37 cellular contexts compared by ENCODE assay signal in genomic region chr7:57426629-57427003, GRCh38. TPM values are rescaled to one million over a fixed set of nuclear protein-coding genes. Genes with fewer than 3 reads are reported as not detected.
"Had no signal": no experiment of that assay in that cellular context is flagged by ENCODE, and none has a peak within 500 bp of the region (broad histone marks: within the 10 kb centered on the region; RNA-seq: fewer than 3 reads in every experiment).

No MANE protein-coding gene starts in this region.

- DNase-seq: activated B cell treated with CpG ODN at 0.5 μM for 24 hours; activated CD4-positive, alpha-beta memory T cell treated with anti-CD3 and anti-CD28 coated beads for 36 hours; activated CD4-positive, alpha-beta T cell treated with anti-CD3 and anti-CD28 coated beads for 4 hours; activated CD4-positive, alpha-beta T cell treated with anti-CD3 and anti-CD28 coated beads, Interleukin-2, amount 10 ng/mL, durations not matched to agents 24 days and 14 days; activated CD4-positive, alpha-beta T cell treated with anti-CD3 and anti-CD28 coated beads, Interleukin-2, amount 50 U/mL, for 1 hour; activated CD4-positive, alpha-beta T cell treated with anti-CD3 and anti-CD28 coated beads, Interleukin-2, amount 50 U/mL, for 4 hours; activated CD4-positive, CD25-positive, alpha-beta regulatory T cell treated with anti-CD3 and anti-CD28 coated beads, Interleukin-2, amount 50 U/mL, for 72 hours; activated CD8-positive, alpha-beta memory T cell treated with anti-CD3 and anti-CD28 coated beads, Interleukin-2, amount 50 U/mL, for 4 hours; activated effector memory CD4-positive, alpha-beta T cell treated with anti-CD3 and anti-CD28 coated beads, Interleukin-2, amount 50 U/mL, for 16 hours; activated gamma-delta T cell treated with Interleukin-2 at 50 U/mL for 16 hours; activated naive CD4-positive, alpha-beta T cell; activated naive CD4-positive, alpha-beta T cell treated with anti-CD3 and anti-CD28 coated beads for 36 hours; activated naive CD4-positive, alpha-beta T cell treated with anti-CD3 and anti-CD28 coated beads, Interleukin-2, amount 50 U/mL, for 16 hours; activated naive CD8-positive, alpha-beta T cell treated with anti-CD3 and anti-CD28 coated beads, Interleukin-2, amount 10 ng/mL, durations not matched to agents 7 days and 5 days; activated T-cell treated with anti-CD3 and anti-CD28 coated beads for 4 hours; activated T-cell treated with anti-CD3 and anti-CD28 coated beads, Interleukin-2, amount 50 U/mL, for 1 hour; activated T-cell treated with anti-CD3 and anti-CD28 coated beads, Interleukin-2, amount 50 U/mL, for 4 hours; activated T-cell treated with anti-CD3 and anti-CD28 coated beads, Interleukin-2, amount 50 U/mL, for 72 hours; amniotic stem cell; body of pancreas; brain microvascular endothelial cell; central memory CD4-positive, alpha-beta T cell; T-helper 1 cell; T-helper 2 cell; T-helper 9 cell had no signal

- H3K36me3 Mint-ChIP-seq: activated CD4-positive, alpha-beta memory T cell treated with anti-CD3 and anti-CD28 coated beads for 36 hours had no signal

- H3K27ac Mint-ChIP-seq: activated B cell treated with CpG ODN at 0.5 μM for 24 hours; activated CD4-positive, alpha-beta memory T cell treated with anti-CD3 and anti-CD28 coated beads for 36 hours; activated CD4-positive, alpha-beta T cell treated with anti-CD3 and anti-CD28 coated beads, Interleukin-2, amount 10 ng/mL, durations not matched to agents 24 days and 14 days; activated CD8-positive, alpha-beta T cell treated with anti-CD3 and anti-CD28 coated beads for 36 hours; activated naive CD4-positive, alpha-beta T cell treated with anti-CD3 and anti-CD28 coated beads for 36 hours; activated naive CD4-positive, alpha-beta T cell treated with anti-CD3 and anti-CD28 coated beads, Interleukin-2, amount 50 U/mL, for 72 hours; activated naive CD8-positive, alpha-beta T cell treated with anti-CD3 and anti-CD28 coated beads, Interleukin-2, amount 10 ng/mL, durations not matched to agents 7 days and 5 days; activated T-cell treated with anti-CD3 and anti-CD28 coated beads, Interleukin-2, amount 50 U/mL, for 72 hours; activated T-helper 1 cell treated with anti-CD3 and anti-CD28 coated beads, Interleukin-12 subunit alpha, Interleukin-12 subunit beta, Interleukin-2, Interleukin-4 antibody, amounts not matched to agents 30 ng/mL and 10 ng/mL and 1 ng/mL, durations not matched to agents 14 hours and 24 hours and 36 hours; activated T-helper 17 cell treated with anti-CD3 and anti-CD28 coated beads, Interleukin-2, amount 50 U/mL, for 72 hours; T-helper 1 cell treated with Interleukin-12 subunit alpha and Interleukin-12 subunit beta and Interleukin-4 antibody, amounts not matched to agents 30 μg/mL and 1 μg/mL, for 36 hours; T-helper 2 cell treated with Interferon-gamma antibody and Interleukin-4, amounts not matched to agents 5 μg/mL and 100 μg/mL, for 36 hours had no signal

- H3K4me1 Mint-ChIP-seq: activated B cell treated with CpG ODN at 0.5 μM for 24 hours; activated CD4-positive, alpha-beta T cell treated with anti-CD3 and anti-CD28 coated beads, Interleukin-2, amount 10 ng/mL, durations not matched to agents 24 days and 14 days; activated naive CD8-positive, alpha-beta T cell treated with anti-CD3 and anti-CD28 coated beads, Interleukin-2, amount 10 ng/mL, durations not matched to agents 7 days and 5 days; activated T-helper 17 cell treated with anti-CD3 and anti-CD28 coated beads, Interleukin-2, amount 50 U/mL, for 72 hours had no signal

- H3K27me3 Mint-ChIP-seq: activated B cell treated with CpG ODN at 0.5 μM for 24 hours; activated CD4-positive, alpha-beta memory T cell treated with anti-CD3 and anti-CD28 coated beads for 36 hours; activated CD4-positive, alpha-beta T cell treated with anti-CD3 and anti-CD28 coated beads, Interleukin-2, amount 10 ng/mL, durations not matched to agents 24 days and 14 days; activated CD8-positive, alpha-beta T cell treated with anti-CD3 and anti-CD28 coated beads for 36 hours; activated naive CD8-positive, alpha-beta T cell treated with anti-CD3 and anti-CD28 coated beads, Interleukin-2, amount 10 ng/mL, durations not matched to agents 7 days and 5 days; activated T-helper 17 cell treated with anti-CD3 and anti-CD28 coated beads, Interleukin-2, amount 50 U/mL, for 72 hours had no signal

- ATAC-seq: activated CD8-positive, alpha-beta T cell treated with anti-CD3 and anti-CD28 coated beads for 36 hours; activated naive CD4-positive, alpha-beta T cell treated with anti-CD3 and anti-CD28 coated beads, Interleukin-2, amount 50 U/mL, for 72 hours; activated T-cell treated with anti-CD3 and anti-CD28 coated beads, Interleukin-2, amount 50 U/mL, for 4 hours; activated T-cell treated with anti-CD3 and anti-CD28 coated beads, Interleukin-2, amount 50 U/mL, for 72 hours; activated T-helper 17 cell treated with anti-CD3 and anti-CD28 coated beads, Interleukin-2, amount 50 U/mL, for 72 hours; body of pancreas had no signal

- H3K4me3 Mint-ChIP-seq: activated B cell treated with CpG ODN at 0.5 μM for 24 hours; activated CD4-positive, alpha-beta memory T cell treated with anti-CD3 and anti-CD28 coated beads for 36 hours; activated CD4-positive, alpha-beta T cell treated with anti-CD3 and anti-CD28 coated beads, Interleukin-2, amount 10 ng/mL, durations not matched to agents 24 days and 14 days; activated CD8-positive, alpha-beta T cell treated with anti-CD3 and anti-CD28 coated beads for 36 hours; activated naive CD4-positive, alpha-beta T cell treated with anti-CD3 and anti-CD28 coated beads for 36 hours; activated naive CD8-positive, alpha-beta T cell treated with anti-CD3 and anti-CD28 coated beads, Interleukin-2, amount 10 ng/mL, durations not matched to agents 7 days and 5 days; activated T-cell treated with anti-CD3 and anti-CD28 coated beads, Interleukin-2, amount 50 U/mL, for 4 hours; activated T-cell treated with anti-CD3 and anti-CD28 coated beads, Interleukin-2, amount 50 U/mL, for 72 hours; activated T-helper 1 cell treated with anti-CD3 and anti-CD28 coated beads, Interleukin-12 subunit alpha, Interleukin-12 subunit beta, Interleukin-2, Interleukin-4 antibody, amounts not matched to agents 30 ng/mL and 10 ng/mL and 1 ng/mL, durations not matched to agents 14 hours and 24 hours and 36 hours; activated T-helper 17 cell treated with anti-CD3 and anti-CD28 coated beads, Interleukin-2, amount 50 U/mL, for 72 hours; T-helper 1 cell treated with Interleukin-12 subunit alpha and Interleukin-12 subunit beta and Interleukin-4 antibody, amounts not matched to agents 30 μg/mL and 1 μg/mL, for 36 hours; T-helper 2 cell treated with Interferon-gamma antibody and Interleukin-4, amounts not matched to agents 5 μg/mL and 100 μg/mL, for 36 hours had no signal

RNA-seq across cellular contexts. Expression of gene ZNF716, which starts 23.4 kb away (rescaled TPM):
- total RNA-seq: activated B cell treated with CpG ODN at 0.5 μM for 24 hours; activated CD4-positive, alpha-beta memory T cell treated with anti-CD3 and anti-CD28 coated beads for 36 hours; activated CD4-positive, alpha-beta T cell treated with anti-CD3 and anti-CD28 coated beads, Interleukin-2, amount 10 ng/mL, durations not matched to agents 24 days and 14 days; activated CD8-positive, alpha-beta memory T cell treated with anti-CD3 and anti-CD28 coated beads for 36 hours; activated CD8-positive, alpha-beta T cell treated with anti-CD3 and anti-CD28 coated beads for 36 hours; activated naive CD4-positive, alpha-beta T cell treated with anti-CD3 and anti-CD28 coated beads for 36 hours; activated naive CD4-positive, alpha-beta T cell treated with anti-CD3 and anti-CD28 coated beads, Interleukin-2, amount 50 U/mL, for 72 hours; activated naive CD8-positive, alpha-beta T cell treated with anti-CD3 and anti-CD28 coated beads, Interleukin-2, amount 10 ng/mL, durations not matched to agents 7 days and 5 days; activated T-cell treated with anti-CD3 and anti-CD28 coated beads, Interleukin-2, amount 50 U/mL, for 4 hours; activated T-cell treated with anti-CD3 and anti-CD28 coated beads, Interleukin-2, amount 50 U/mL, for 72 hours; activated T-helper 1 cell treated with anti-CD3 and anti-CD28 coated beads, Interleukin-12 subunit alpha, Interleukin-12 subunit beta, Interleukin-2, Interleukin-4 antibody, amounts not matched to agents 30 ng/mL and 10 ng/mL and 1 ng/mL, durations not matched to agents 14 hours and 24 hours and 36 hours; activated T-helper 17 cell treated with anti-CD3 and anti-CD28 coated beads, Interleukin-2, amount 50 U/mL, for 72 hours; adrenal gland; aorta; astrocyte; body of pancreas; breast epithelium; cardiac septum had no signal
